ENCODE assay signal across 10 cellular contexts in the genomic region with DNA sequence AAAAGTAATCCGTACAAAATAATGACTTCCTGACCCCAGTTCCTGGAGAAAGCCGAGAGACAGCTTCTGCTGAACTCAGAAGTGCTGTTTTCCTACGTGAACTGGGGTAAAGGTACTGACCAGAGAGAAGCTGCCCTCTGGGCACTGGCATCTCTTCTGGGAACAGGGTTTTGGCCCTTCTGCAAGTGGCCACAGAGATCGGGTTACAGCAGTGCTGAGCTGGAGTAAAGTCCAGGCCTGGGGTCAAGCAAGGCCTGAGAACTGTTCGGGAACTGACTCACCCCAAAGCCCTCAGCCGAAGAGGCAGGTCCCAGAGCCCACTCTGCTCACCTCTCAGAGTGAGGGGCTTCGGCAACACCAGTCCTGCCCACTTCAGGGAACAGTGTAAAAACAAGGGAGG.
DNase-seq lines count a peak whose midpoint lies in the region; ATAC-seq and TF ChIP-seq lines count a peak whose summit lies in the region.
"Had no signal": no experiment of that assay in that cellular context is flagged by ENCODE, and none has a peak within 500 bp of the region (broad histone marks: within the 10 kb centered on the region; RNA-seq: fewer than 3 reads in every experiment).

No MANE protein-coding gene starts in this region.

- H2AFZ ChIP-seq in PC-9, result no peak overlapping the region
- no peak overlapping the region for H2AFZ ChIP-seq in fibroblast of lung (ENCODE audit: low read length)

- H3K4me3 ChIP-seq in PC-9, result peak overlapping the region; percentile 13; the same call in 1 of the 2 replicates
- no peak overlapping the region for H3K4me3 ChIP-seq in fibroblast of lung (replicated peaks in 1 of 4; ENCODE audit: control extremely low read depth in 1 of 4, insufficient read depth in 1 of 4, low read depth in 3 of 4, low read length in 4 of 4)

- DNase-seq in EH (ENCODE audit: low read depth) (peak; percentile 83), PC-9 (peak; percentile 83 to 97), fibroblast of lung (ENCODE audit: low read depth in 2 of 2) (peak; percentile 52 to 95), renal cortical epithelial cell (ENCODE audit: low read depth) (peak; percentile 89), SIG-M5 (lab: John Stamatoyannopoulos, UW) (no peak), amygdala (lab: John Stamatoyannopoulos, UW) (no peak), NCI-H2081 (lab: John Stamatoyannopoulos, UW) (no peak)
- DNase-seq in activated T-cell treated with anti-CD3 and anti-CD28 coated beads, Interleukin-2, amount 50 U/mL, for 72 hours, result no peak
- DNase-seq: activated T-cell treated with anti-CD3 and anti-CD28 coated beads for 4 hours, midbrain had no signal

- peaks cover 0 to 2% of the 10 kb centered on the region in 2 donors for H3K36me3 Mint-ChIP-seq in activated T-cell treated with anti-CD3 and anti-CD28 coated beads, Interleukin-2, amount 50 U/mL, for 72 hours (ENCODE audit: insufficient read depth in 2 of 2)

- CTCF ChIA-PET in PC-9 (lab: Charles Lee), result interaction anchor here (0.5 to 0.9 kb wide), 2 partner anchors 88 to 331 kb away, joined by 3 to 4 read pairs; no protein-coding TSS in a partner anchor

- H3K27me3 Mint-ChIP-seq in activated T-cell treated with anti-CD3 and anti-CD28 coated beads, Interleukin-2, amount 50 U/mL, for 72 hours (ENCODE audit: low read depth), result no peaks in the 10 kb centered on the region

- peaks cover 81% of the 10 kb centered on the region for H3K4me1 ChIP-seq in PC-9 (replicated peaks; ENCODE audit: insufficient read depth)
- H3K4me1 ChIP-seq in fibroblast of lung (ENCODE audit: control insufficient read depth, extremely low read depth, insufficient read depth, low read length), result peaks cover 4% of the 10 kb centered on the region

- ATAC-seq in activated T-cell treated with anti-CD3 and anti-CD28 coated beads, Interleukin-2, amount 50 U/mL, for 72 hours (replicated peaks in 1 of 2), result no peak

- no peaks in the 10 kb centered on the region for H3K9me3 Mint-ChIP-seq in activated T-cell treated with anti-CD3 and anti-CD28 coated beads, Interleukin-2, amount 50 U/mL, for 72 hours

- no peak for TF ChIP-seq CTCF in PC-9 (conservative IDR thresholded peaks at IDR 0.05)
- no peak for TF ChIP-seq CTCF in fibroblast of lung (conservative IDR thresholded peaks at IDR 0.05 in 1 of 2, IDR thresholded peaks at IDR 0.05 in 1 of 2; ENCODE audit: low read depth in 1 of 2, low read length in 2 of 2)

- peak overlapping the region in 1 of 2 donors; percentile 76 for H3K4me3 Mint-ChIP-seq in activated T-cell treated with anti-CD3 and anti-CD28 coated beads, Interleukin-2, amount 50 U/mL, for 72 hours

- H4K20me1 ChIP-seq in PC-9 (ENCODE audit: insufficient read depth) (no peaks in the 10 kb centered on the region), fibroblast of lung (ENCODE audit: control insufficient read depth, extremely low read depth, insufficient read depth, low read length) (no peaks in the 10 kb centered on the region)

- no peaks in the 10 kb centered on the region for H3K27me3 ChIP-seq in PC-9 (ENCODE audit: insufficient read depth, low read depth)
- H3K27me3 ChIP-seq in fibroblast of lung (ENCODE audit: control insufficient read depth, insufficient read depth, low read length), result no peaks in the 10 kb centered on the region

- H3K9me3 ChIP-seq in PC-9 (ENCODE audit: insufficient read depth, low read depth) (no peaks in the 10 kb centered on the region), fibroblast of lung (ENCODE audit: control insufficient read depth, insufficient read depth, low read depth, low read length) (no peaks in the 10 kb centered on the region)

- H3K27ac Mint-ChIP-seq in activated T-cell treated with anti-CD3 and anti-CD28 coated beads, Interleukin-2, amount 50 U/mL, for 72 hours, result no peak overlapping the region

- intact Hi-C loops in PC-9 (cut with micrococcal nuclease; ENCODE audit: unreplicated experiment), result loop anchor here (1.0 to 10.0 kb wide), 5 partner anchors 9 to 272 kb away; no protein-coding TSS in a partner anchor

- POLR2A ChIA-PET in PC-9 (lab: Charles Lee; ENCODE audit: unreplicated experiment), result interaction anchor here (0.5 to 0.6 kb wide), 2 partner anchors 88 to 482 kb away, joined by 3 read pairs; no protein-coding TSS in a partner anchor

- no peak overlapping the region for H3K9ac ChIP-seq in fibroblast of lung (ENCODE audit: insufficient read depth, low read length)

- H3K4me1 Mint-ChIP-seq in activated T-cell treated with anti-CD3 and anti-CD28 coated beads, Interleukin-2, amount 50 U/mL, for 72 hours (ENCODE audit: low read depth), result peaks cover 68% of the 10 kb centered on the region

- H3K36me3 ChIP-seq in PC-9 (ENCODE audit: low read depth) (no peaks in the 10 kb centered on the region), fibroblast of lung (ENCODE audit: control insufficient read depth, insufficient read depth, low read length) (no peaks in the 10 kb centered on the region)

- no peaks in the 10 kb centered on the region for H3K9me2 ChIP-seq in PC-9 (ENCODE audit: insufficient read depth)

- no TSS peak for BruUV-seq in PC-9 (replicated peaks; lab: Mats Ljungman, UMichigan)

- H3K79me2 ChIP-seq in PC-9 (ENCODE audit: low read depth), result no peaks in the 10 kb centered on the region; the same call in 1 of the 2 replicates
- H3K79me2 ChIP-seq in fibroblast of lung (ENCODE audit: control insufficient read depth, insufficient read depth, low read length), result no peaks in the 10 kb centered on the region

- H3F3A ChIP-seq in PC-9 (ENCODE audit: insufficient read depth, low read depth), result peaks cover 35% of the 10 kb centered on the region

- H3K27ac ChIP-seq in PC-9 (peak overlapping the region; percentile 99), fibroblast of lung (ENCODE audit: insufficient read depth, low read length) (no peak overlapping the region)

- H3K4me2 ChIP-seq in PC-9 (peak overlapping the region; percentile 76), fibroblast of lung (ENCODE audit: extremely low read depth, insufficient read depth, low read length) (no peak overlapping the region)

Comparison
In these comparisons a context has a peak if more than half of its experiments do, and no peak if none do; other contexts are left out.
1. DNase-seq: peak in EH (single experiment), PC-9 (2 of 2), fibroblast of lung (2 of 2) and renal cortical epithelial cell (single experiment); none in SIG-M5 (single experiment), amygdala (0 of 56), activated T-cell treated with anti-CD3 and anti-CD28 coated beads, Interleukin-2, amount 50 U/mL, for 72 hours (0 of 2) and NCI-H2081 (0 of 2).